ENCODE assay signal across 9 cellular contexts in the genomic region with DNA sequence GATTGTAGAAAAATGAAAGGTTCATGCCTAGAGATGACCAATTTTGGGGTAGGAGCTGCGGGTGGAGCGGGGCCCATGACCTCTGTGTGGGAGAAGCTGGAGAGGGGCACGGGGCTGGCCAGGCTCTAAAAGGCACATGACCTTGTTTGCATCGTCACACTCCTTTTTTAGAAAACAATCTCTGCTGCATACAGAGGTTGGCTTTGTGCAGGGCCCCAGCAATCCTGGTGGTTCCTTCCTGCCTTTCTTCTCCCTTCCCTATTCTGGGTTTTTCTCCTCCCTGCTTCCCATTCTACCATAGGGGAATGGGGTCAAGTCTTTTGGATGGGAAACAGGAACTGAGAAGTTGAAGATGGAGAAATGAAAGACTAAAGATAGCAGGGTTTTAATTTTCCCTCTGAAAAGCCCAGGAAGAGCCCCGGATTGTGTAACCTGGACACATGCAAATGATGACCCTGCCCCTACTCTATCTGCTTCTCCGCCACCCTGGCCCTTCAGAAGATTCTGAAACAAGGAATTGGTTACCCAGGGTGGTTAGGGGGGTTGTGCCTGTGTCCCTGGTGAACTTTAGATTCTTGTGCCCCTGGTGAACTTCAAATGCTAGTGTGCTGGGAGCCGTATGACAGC. TPM values are rescaled to one million over a fixed set of nuclear protein-coding genes. Genes with fewer than 3 reads are reported as not detected.
DNase-seq lines count a peak whose midpoint lies in the region; ATAC-seq and TF ChIP-seq lines count a peak whose summit lies in the region.
"Had no signal": no experiment of that assay in that cellular context is flagged by ENCODE, and none has a peak within 500 bp of the region (broad histone marks: within the 10 kb centered on the region; RNA-seq: fewer than 3 reads in every experiment).

No MANE protein-coding gene starts in this region.

- WGBS in hepatocyte (ENCODE audit: low lambda C conversion rate, missing lambda C conversion rate): 87% methylated on average over 7 of the region's 7 CpGs

- H3K36me3 ChIP-seq in ascending aorta: no peaks in the 10 kb centered on the region
- H3K36me3 ChIP-seq in hepatocyte (replicated peaks; ENCODE audit: insufficient read depth, low read depth): no peaks in the 10 kb centered on the region
- H3K36me3 ChIP-seq in rectal smooth muscle tissue (ENCODE audit: control insufficient read depth, insufficient read depth, low read length): no peaks in the 10 kb centered on the region

- H3K9me3 Mint-ChIP-seq in CD14-positive monocyte: peaks cover 0 to 2% (median 0%) of the 10 kb centered on the region in 7 donors

- peak overlapping the region; percentile 62 to 77 for H3K4me3 Mint-ChIP-seq in CD14-positive monocyte

- intact Hi-C loops in CD14-positive monocyte (cut with micrococcal nuclease): loop anchor here (5.0 to 10.0 kb wide), 2 partner anchors 53 to 56 kb away; partner anchors contain the start of gene ASAP2 (in 2 of the 2)
- intact Hi-C loops in ascending aorta (cut with DNase I): loop anchor here (2.0 to 5.0 kb wide), 3 partner anchors 52 to 72 kb away; partner anchors contain the start of gene ASAP2

- no peak overlapping the region for H3K4me3 ChIP-seq in ascending aorta
- H3K4me3 ChIP-seq in hepatocyte: no peak overlapping the region
- H3K4me3 ChIP-seq in rectal smooth muscle tissue (ENCODE audit: low read length): peak overlapping the region; percentile 1

- ATAC-seq in GM21717 (IDR thresholded peaks at IDR 0.05; ENCODE audit: unreplicated experiment): no peak

- H3K27me3 ChIP-seq in ascending aorta: no peaks in the 10 kb centered on the region
- no peaks in the 10 kb centered on the region for H3K27me3 ChIP-seq in hepatocyte
- H3K27me3 ChIP-seq in rectal smooth muscle tissue (ENCODE audit: control insufficient read depth, insufficient read depth, low read length): no peaks in the 10 kb centered on the region

- H3K27me3 Mint-ChIP-seq in CD14-positive monocyte (ENCODE audit: low read depth in 3 of 3): peaks cover 0 to 3% (median 1%) of the 10 kb centered on the region in 3 donors

- peak overlapping the region; percentile 2 for H3K4me2 ChIP-seq in hepatocyte

- peaks cover 57% of the 10 kb centered on the region for H3K4me1 Mint-ChIP-seq in CD14-positive monocyte

- no peaks in the 10 kb centered on the region for H3K36me3 Mint-ChIP-seq in CD14-positive monocyte

- H2AFZ ChIP-seq in hepatocyte: no peak overlapping the region

- H3K27ac ChIP-seq in ascending aorta (peak overlapping the region; percentile 85), hepatocyte (no peak overlapping the region), rectal smooth muscle tissue (ENCODE audit: low read depth, low read length) (peak overlapping the region; percentile 74)

- peaks cover 88% of the 10 kb centered on the region for H3K79me2 ChIP-seq in hepatocyte

- no peaks in the 10 kb centered on the region for H3K9me2 ChIP-seq in hepatocyte (replicated peaks; ENCODE audit: insufficient read depth)

- no peaks in the 10 kb centered on the region for H3K9me3 ChIP-seq in ascending aorta
- H3K9me3 ChIP-seq in hepatocyte (ENCODE audit: low read depth): no peaks in the 10 kb centered on the region

- no peak overlapping the region for H3K9ac ChIP-seq in rectal smooth muscle tissue (ENCODE audit: low read length)

- H3K27ac Mint-ChIP-seq in CD14-positive monocyte: peak overlapping the region; percentile 79 to 95 (median 92)

- H3K4me1 ChIP-seq in ascending aorta (peaks cover 39 to 87% of the 10 kb centered on the region in 2 donors), hepatocyte (ENCODE audit: insufficient read depth) (peaks cover 38% of the 10 kb centered on the region), rectal smooth muscle tissue (ENCODE audit: control insufficient read depth, insufficient read depth, low read length) (peaks cover 62% of the 10 kb centered on the region)

- TF ChIP-seq CTCF in CD14-positive monocyte (IDR thresholded peaks at IDR 0.05) (no peak), ascending aorta (IDR thresholded peaks at IDR 0.05) (no peak), hepatocyte (IDR thresholded peaks at IDR 0.05; ENCODE audit: poor library complexity) (no peak)

- H4K20me1 ChIP-seq in hepatocyte (ENCODE audit: insufficient read depth, poor library complexity, severe bottlenecking): peaks cover 14% of the 10 kb centered on the region

- DNase-seq in CD14-positive monocyte (ENCODE audit: low spot score) (no peak), ascending aorta (ENCODE audit: low spot score in 2 of 2) (no peak), hepatocyte (ENCODE audit: low spot score) (no peak), islet precursor cell (no peak), germinal center (ENCODE audit: low spot score) (no peak)
- no peak for DNase-seq in activated CD4-positive, alpha-beta T cell treated with anti-CD3 and anti-CD28 coated beads for 48 hours
- DNase-seq: NCI-H146 had no signal

RNA-seq across cellular contexts. Expression of gene ASAP2, which starts 53.9 kb away (rescaled TPM):
- under 1 TPM; 0.08 to 0.20 TPM for polyA plus RNA-seq in CD14-positive monocyte
- total RNA-seq in ascending aorta: 56.9 TPM
- total RNA-seq in hepatocyte: 17.1 and 21.3 TPM in 2 replicates
- polyA plus RNA-seq in hepatocyte: 13.7 and 15.4 TPM in 2 replicates
